In genomic region chr19:23070353-23070781, GRCh38 we compare ENCODE assay signal across 8 cellular contexts.
DNase-seq lines count a peak whose midpoint lies in the region; ATAC-seq and TF ChIP-seq lines count a peak whose summit lies in the region.
"Had no signal": no experiment of that assay in that cellular context is flagged by ENCODE, and none has a peak within 500 bp of the region (broad histone marks: within the 10 kb centered on the region; RNA-seq: fewer than 3 reads in every experiment).

No MANE protein-coding gene starts in this region.

- DNase-seq in GM12865 (ENCODE audit: low read depth) (peak; percentile 2), NCI-H2171 (lab: John Stamatoyannopoulos, UW) (peak; percentile 6), fibroblast of mammary gland (ENCODE audit: low read depth) (peak; percentile 59), retinal pigment epithelial cell (ENCODE audit: low read depth) (peak; percentile 13), HEK293T (ENCODE audit: extremely low spot score) (no peak), COLO829 (ENCODE audit: low spot score) (no peak)
- no peak for DNase-seq in stimulated activated effector memory CD8-positive, alpha-beta T cell treated with anti-CD3 and anti-CD28 coated beads, Interleukin-12 subunit alpha, Interleukin-12 subunit beta, amount 100 ng/mL, for 72 hours (ENCODE audit: low spot score in 2 of 2)
- DNase-seq: activated CD4-positive, alpha-beta T cell treated with anti-CD3 and anti-CD28 coated beads, Interleukin-2, amount 10 ng/mL, durations not matched to agents 24 days and 14 days had no signal

- H3K4me1 Mint-ChIP-seq in stimulated activated effector memory CD8-positive, alpha-beta T cell treated with anti-CD3 and anti-CD28 coated beads, Interleukin-12 subunit alpha, Interleukin-12 subunit beta, amount 100 ng/mL, for 72 hours, result no peaks in the 10 kb centered on the region
- H3K4me1 Mint-ChIP-seq: activated CD4-positive, alpha-beta T cell treated with anti-CD3 and anti-CD28 coated beads, Interleukin-2, amount 10 ng/mL, durations not matched to agents 24 days and 14 days had no signal

- CTCF ChIA-PET in HEK293T (lab: Yijun Ruan, JAX), result no interaction called here

- ATAC-seq in stimulated activated effector memory CD8-positive, alpha-beta T cell treated with anti-CD3 and anti-CD28 coated beads, Interleukin-12 subunit alpha, Interleukin-12 subunit beta, amount 100 ng/mL, for 72 hours, result no peak

- TF ChIP-seq CTCF in GM12865 (IDR thresholded peaks at IDR 0.05; ENCODE audit: insufficient read depth, low read depth, low read length, missing control alignments) (peak; percentile 5), fibroblast of mammary gland (conservative IDR thresholded peaks at IDR 0.05; ENCODE audit: control insufficient read depth, insufficient read depth, low read depth, low read length) (peak; percentile 53), retinal pigment epithelial cell (conservative IDR thresholded peaks at IDR 0.05; ENCODE audit: low read depth, low read length) (peak; percentile 71)

- no peak overlapping the region for H3K4me3 Mint-ChIP-seq in stimulated activated effector memory CD8-positive, alpha-beta T cell treated with anti-CD3 and anti-CD28 coated beads, Interleukin-12 subunit alpha, Interleukin-12 subunit beta, amount 100 ng/mL, for 72 hours
- H3K4me3 Mint-ChIP-seq: activated CD4-positive, alpha-beta T cell treated with anti-CD3 and anti-CD28 coated beads, Interleukin-2, amount 10 ng/mL, durations not matched to agents 24 days and 14 days had no signal

- H3K36me3 Mint-ChIP-seq in stimulated activated effector memory CD8-positive, alpha-beta T cell treated with anti-CD3 and anti-CD28 coated beads, Interleukin-12 subunit alpha, Interleukin-12 subunit beta, amount 100 ng/mL, for 72 hours, result no peaks in the 10 kb centered on the region

- H3K4me3 ChIP-seq in GM12865 (ENCODE audit: low read depth, low read length) (no peak overlapping the region), fibroblast of mammary gland (ENCODE audit: control insufficient read depth, low read depth, low read length) (no peak overlapping the region), retinal pigment epithelial cell (ENCODE audit: low read length) (peak overlapping the region; percentile 46)

- POLR2A ChIA-PET in HEK293T (lab: Yijun Ruan, JAX), result no interaction called here

- H3K27ac Mint-ChIP-seq in stimulated activated effector memory CD8-positive, alpha-beta T cell treated with anti-CD3 and anti-CD28 coated beads, Interleukin-12 subunit alpha, Interleukin-12 subunit beta, amount 100 ng/mL, for 72 hours, result no peak overlapping the region
- H3K27ac Mint-ChIP-seq: activated CD4-positive, alpha-beta T cell treated with anti-CD3 and anti-CD28 coated beads, Interleukin-2, amount 10 ng/mL, durations not matched to agents 24 days and 14 days had no signal

- peaks cover 30% of the 10 kb centered on the region for H3K9me3 Mint-ChIP-seq in stimulated activated effector memory CD8-positive, alpha-beta T cell treated with anti-CD3 and anti-CD28 coated beads, Interleukin-12 subunit alpha, Interleukin-12 subunit beta, amount 100 ng/mL, for 72 hours

TF ChIP-seq in HEK293T, 16 proteins besides CTCF, POLR2A, EP300 and RAD21:
- no peak for TF ChIP-seq FOXM1 (IDR thresholded peaks at IDR 0.05; ENCODE audit: borderline replicate concordance)
- no peak for TF ChIP-seq FOXA1 (IDR thresholded peaks at IDR 0.05)
- TF ChIP-seq HDGF (IDR thresholded peaks at IDR 0.05; ENCODE audit: borderline replicate concordance), result no peak
- no peak for TF ChIP-seq NFRKB (IDR thresholded peaks at IDR 0.05)
- no peak for TF ChIP-seq ZNF384 (IDR thresholded peaks at IDR 0.05)
- TF ChIP-seq ELF4 (IDR thresholded peaks at IDR 0.05), result no peak
- no peak for TF ChIP-seq SP1 (IDR thresholded peaks at IDR 0.05)
- TF ChIP-seq ARNT (IDR thresholded peaks at IDR 0.05), result no peak
- no peak for TF ChIP-seq BHLHE40 (IDR thresholded peaks at IDR 0.05; ENCODE audit: borderline replicate concordance)
- no peak for TF ChIP-seq FOXK2 (IDR thresholded peaks at IDR 0.05)
- TF ChIP-seq TARDBP (IDR thresholded peaks at IDR 0.05), result no peak
- TF ChIP-seq L3MBTL2 (conservative IDR thresholded peaks at IDR 0.05), result no peak
- no peak for TF ChIP-seq PKNOX1 (IDR thresholded peaks at IDR 0.05)
- no peak for TF ChIP-seq SUZ12 (IDR thresholded peaks at IDR 0.05)
- TF ChIP-seq LEF1 (IDR thresholded peaks at IDR 0.05; ENCODE audit: borderline replicate concordance), result no peak
- no peak for TF ChIP-seq CTBP1 (IDR thresholded peaks at IDR 0.05; ENCODE audit: borderline replicate concordance)

Comparison
In these comparisons a context has a peak if more than half of its experiments do, and no peak if none do; other contexts are left out.
1. DNase-seq: peak in GM12865 (single experiment), NCI-H2171 (single experiment), fibroblast of mammary gland (single experiment) and retinal pigment epithelial cell (single experiment); none in HEK293T (single experiment), stimulated activated effector memory CD8-positive, alpha-beta T cell treated with anti-CD3 and anti-CD28 coated beads, Interleukin-12 subunit alpha, Interleukin-12 subunit beta, amount 100 ng/mL, for 72 hours (0 of 2) and COLO829 (single experiment).
2. CTCF ChIP-seq: peak in every context shown above with its lines; median percentile 71 in retinal pigment epithelial cell; 53 in fibroblast of mammary gland; 5 in GM12865.